ENCODE assay signal across 24 cellular contexts in genomic region chr11:81377418-81377817, GRCh38.
"Had no signal": no experiment of that assay in that cellular context is flagged by ENCODE, and none has a peak within 500 bp of the region (broad histone marks: within the 10 kb centered on the region; RNA-seq: fewer than 3 reads in every experiment).

No MANE protein-coding gene starts in this region.

- H3K4me1 Mint-ChIP-seq: stimulated activated memory B cell treated with anti-CD40 and anti-IgM and Interleukin-4, amounts not matched to agents 10 μg/mL and 1 μg/mL and 100 μg/mL, for 72 hours; stimulated activated naive CD8-positive, alpha-beta T cell treated with anti-CD3 and anti-CD28 coated beads, Interleukin-15, amount 100 ng/mL, for 72 hours had no signal

- ATAC-seq: mucosa of descending colon; naive thymus-derived CD4-positive, alpha-beta T cell; natural killer cell treated with Interleukin-12 subunit alpha and Interleukin-12 subunit beta and Interleukin-15 and Interleukin-18, amount 100 ng/mL, for 72 hours; right lobe of liver; stimulated activated memory B cell treated with anti-CD40 and anti-IgM and Interleukin-4, amounts not matched to agents 10 μg/mL and 1 μg/mL and 100 μg/mL, for 72 hours; stimulated activated naive CD8-positive, alpha-beta T cell treated with anti-CD3 and anti-CD28 coated beads, Interleukin-15, amount 100 ng/mL, for 72 hours had no signal

- H3K4me3 Mint-ChIP-seq: naive thymus-derived CD4-positive, alpha-beta T cell; natural killer cell treated with Interleukin-12 subunit alpha and Interleukin-12 subunit beta and Interleukin-15 and Interleukin-18, amount 100 ng/mL, for 72 hours; stimulated activated memory B cell treated with anti-CD40 and anti-IgM and Interleukin-4, amounts not matched to agents 10 μg/mL and 1 μg/mL and 100 μg/mL, for 72 hours; stimulated activated naive CD8-positive, alpha-beta T cell treated with anti-CD3 and anti-CD28 coated beads, Interleukin-15, amount 100 ng/mL, for 72 hours; type B pancreatic cell had no signal

- H3K9me3 ChIP-seq: mucosa of descending colon, ovary, right lobe of liver, vagina had no signal

- H3K27me3 Mint-ChIP-seq: naive thymus-derived CD4-positive, alpha-beta T cell; natural killer cell treated with Interleukin-12 subunit alpha and Interleukin-12 subunit beta and Interleukin-15 and Interleukin-18, amount 100 ng/mL, for 72 hours; progenitor cell of endocrine pancreas; stimulated activated memory B cell treated with anti-CD40 and anti-IgM and Interleukin-4, amounts not matched to agents 10 μg/mL and 1 μg/mL and 100 μg/mL, for 72 hours; stimulated activated naive CD8-positive, alpha-beta T cell treated with anti-CD3 and anti-CD28 coated beads, Interleukin-15, amount 100 ng/mL, for 72 hours; type B pancreatic cell had no signal

- H3K36me3 Mint-ChIP-seq: naive thymus-derived CD4-positive, alpha-beta T cell; natural killer cell treated with Interleukin-12 subunit alpha and Interleukin-12 subunit beta and Interleukin-15 and Interleukin-18, amount 100 ng/mL, for 72 hours; stimulated activated memory B cell treated with anti-CD40 and anti-IgM and Interleukin-4, amounts not matched to agents 10 μg/mL and 1 μg/mL and 100 μg/mL, for 72 hours; type B pancreatic cell had no signal

- DNase-seq: hippocampal formation; islet precursor cell; left ventricle myocardium inferior; midbrain; mucosa of descending colon; naive thymus-derived CD4-positive, alpha-beta T cell; ovary; right lobe of liver; stimulated activated CD4-positive, alpha-beta T cell treated with anti-CD3 and anti-CD28 coated beads, Interleukin-1b, Interleukin-23, amount 100 ng/mL, for 48 hours; stimulated activated CD4-positive, alpha-beta T cell treated with anti-CD3 and anti-CD28 coated beads, Interleukin-2, amount 100 ng/mL, for 48 hours; stimulated activated CD4-positive, alpha-beta T cell treated with anti-CD3 and anti-CD28 coated beads, Interleukin-4, amount 100 ng/mL, for 4 hours; stimulated activated CD8-positive, alpha-beta memory T cell treated with anti-CD3 and anti-CD28 coated beads, Interleukin-4, amount 100 ng/mL, for 48 hours; stimulated activated naive CD4-positive, alpha-beta T cell treated with Interleukin-2 at 50 U/mL for 16 hours; stimulated activated naive CD8-positive, alpha-beta T cell treated with anti-CD3 and anti-CD28 coated beads, Interleukin-15, amount 100 ng/mL, for 72 hours; substantia nigra had no signal

- H3K36me3 ChIP-seq: left ventricle myocardium inferior, ovary, right atrium auricular region, right lobe of liver, tibial nerve, vagina had no signal

- H3K9me3 Mint-ChIP-seq: type B pancreatic cell had no signal

- H3K27ac ChIP-seq: left ventricle myocardium inferior, ovary, right atrium auricular region, right lobe of liver, tibial nerve, vagina had no signal

- H3K4me2 ChIP-seq: smooth muscle cell had no signal

- H3K27me3 ChIP-seq: ovary, right lobe of liver, tibial nerve, vagina had no signal

- H3K27ac Mint-ChIP-seq: naive thymus-derived CD4-positive, alpha-beta T cell; natural killer cell treated with Interleukin-12 subunit alpha and Interleukin-12 subunit beta and Interleukin-15 and Interleukin-18, amount 100 ng/mL, for 72 hours; progenitor cell of endocrine pancreas; stimulated activated memory B cell treated with anti-CD40 and anti-IgM and Interleukin-4, amounts not matched to agents 10 μg/mL and 1 μg/mL and 100 μg/mL, for 72 hours; stimulated activated naive CD8-positive, alpha-beta T cell treated with anti-CD3 and anti-CD28 coated beads, Interleukin-15, amount 100 ng/mL, for 72 hours; type B pancreatic cell had no signal

- H3K4me3 ChIP-seq: left ventricle myocardium inferior, lung, mucosa of descending colon, ovary, right atrium auricular region, right lobe of liver, smooth muscle cell, tibial nerve, vagina had no signal

- H3K4me1 ChIP-seq: left ventricle myocardium inferior, right atrium auricular region, right lobe of liver, tibial nerve, vagina had no signal
